Comparison of ENCODE assay signal across 32 cellular contexts in genomic region chr15:80277147-80277546, GRCh38. TPM values are rescaled to one million over a fixed set of nuclear protein-coding genes. Genes with fewer than 3 reads are reported as not detected.
DNase-seq lines count a peak whose midpoint lies in the region; ATAC-seq, FAIRE-seq and TF ChIP-seq lines count a peak whose summit lies in the region.
"Had no signal": no experiment of that assay in that cellular context is flagged by ENCODE, and none has a peak within 500 bp of the region (broad histone marks: within the 10 kb centered on the region; RNA-seq: fewer than 3 reads in every experiment).

No MANE protein-coding gene starts in this region.

- H4K91ac ChIP-seq in H1 (replicated peaks; ENCODE audit: insufficient read length, low read length) = no peak overlapping the region

- no peak overlapping the region for H2BK120ac ChIP-seq in H1 (replicated peaks; ENCODE audit: low read depth, low read length)

- intact Hi-C loops in Panc1 (cut with micrococcal nuclease; ENCODE audit: unreplicated experiment) (no loop called here), aorta (cut with DNase I) (no loop called here)

- H3K27me3 ChIP-seq in Panc1 (ENCODE audit: control insufficient read depth, insufficient read depth, low read length) (0 out of 2 replicates have a peak, but pooled peaks cover 2% of the 10 kb centered on the region), H1 (replicated peaks in 1 of 4; ENCODE audit: control insufficient read depth in 3 of 4, extremely low read depth in 1 of 4, insufficient read depth in 3 of 4, low read length in 3 of 4) (no peaks in the 10 kb centered on the region), aorta (ENCODE audit: control insufficient read depth in 1 of 2, insufficient read depth in 2 of 2, low read length in 1 of 2) (no peaks in the 10 kb centered on the region)
- H3K27me3 ChIP-seq: BE2C, BLaER1 had no signal

- peak overlapping the region; percentile 22; the same call in 1 of the 2 replicates for H2BK12ac ChIP-seq in H1 (ENCODE audit: low read depth, low read length)

- no peak for TF ChIP-seq EP300 in H1 (IDR thresholded peaks at IDR 0.05; ENCODE audit: borderline replicate concordance in 1 of 2, low read depth in 2 of 2, low read length in 2 of 2)

- no peak overlapping the region for H3K23ac ChIP-seq in H1 (ENCODE audit: insufficient read length)

- H3K36me3 ChIP-seq in Panc1 (ENCODE audit: control insufficient read depth, insufficient read depth, low read length) = no peaks in the 10 kb centered on the region
- no peaks in the 10 kb centered on the region for H3K36me3 ChIP-seq in H1 (ENCODE audit: control insufficient read depth in 2 of 4, insufficient read depth in 4 of 4, low read length in 3 of 4)
- H3K36me3 ChIP-seq in aorta (ENCODE audit: control insufficient read depth in 1 of 2, insufficient read depth in 2 of 2, low read length in 1 of 2) = no peaks in the 10 kb centered on the region
- H3K36me3 ChIP-seq: BE2C, BLaER1 had no signal

- no peaks in the 10 kb centered on the region for H3K4me1 Mint-ChIP-seq in osteocyte (ENCODE audit: unreplicated experiment)
- H3K4me1 Mint-ChIP-seq: CD14-positive monocyte; CD4-positive, alpha-beta memory T cell; CD4-positive, CD25-positive, alpha-beta regulatory T cell; CD8-positive, alpha-beta memory T cell had no signal

- 70% methylated on average over 6 of the region's 6 CpGs; no CpG with 5 or more reads in 1 of the 2 experiments for WGBS in H1 (ENCODE audit: extremely low coverage in 1 of 2, insufficient coverage in 1 of 2, insufficient read length in 1 of 2, insufficient replicate concordance in 2 of 2, low coverage in 1 of 2, low lambda C conversion rate in 2 of 2, missing lambda C conversion rate in 1 of 2), 2 experiments
- 81 to 87% methylated on average over 6 of the region's 6 CpGs for WGBS in aorta, 2 donors

- CTCF ChIA-PET in Panc1 (lab: Charles Lee) (no interaction called here), H1 (lab: Charles Lee; ENCODE audit: partially characterized antibody) (interaction anchor here (1.4 to 1.6 kb wide), 2 partner anchors 32 to 88 kb away, joined by 3 to 4 read pairs; no protein-coding TSS in a partner anchor)

- no peak overlapping the region for H3K56ac ChIP-seq in H1 (replicated peaks; ENCODE audit: insufficient read length, low read depth, low read length)

- TF ChIP-seq CTCF in Panc1 (IDR thresholded peaks at IDR 0.05) = no peak
- no peak for TF ChIP-seq CTCF in H1 (IDR thresholded peaks at IDR 0.05; ENCODE audit: control extremely low read depth in 1 of 3, insufficient read depth in 1 of 3, low read depth in 1 of 3, low read length in 3 of 3)
- TF ChIP-seq CTCF in osteocyte (IDR thresholded peaks at IDR 0.05) = no peak

- H3K9me3 ChIP-seq in Panc1 (ENCODE audit: control insufficient read depth, insufficient read depth, low read depth, low read length) (no peaks in the 10 kb centered on the region), H1 (ENCODE audit: insufficient read depth in 2 of 2, low read depth in 1 of 2, low read length in 1 of 2) (no peaks in the 10 kb centered on the region), aorta (ENCODE audit: control insufficient read depth, low read length) (no peaks in the 10 kb centered on the region)
- H3K9me3 ChIP-seq: BE2C, BLaER1 had no signal

- no peak overlapping the region for H2BK20ac ChIP-seq in H1 (ENCODE audit: low read length)

- H3K27ac ChIP-seq in Panc1 (ENCODE audit: low read length) (no peak overlapping the region), H1 (ENCODE audit: low read depth, low read length) (no peak overlapping the region), aorta (ENCODE audit: low read depth in 1 of 2, low read length in 2 of 2) (no peak overlapping the region)
- H3K27ac ChIP-seq: BLaER1 had no signal

- no peak for TF ChIP-seq RAD21 in H1 (IDR thresholded peaks at IDR 0.05 in 1 of 2, conservative IDR thresholded peaks at IDR 0.05 in 1 of 2; ENCODE audit: low read depth in 2 of 2, low read length in 2 of 2)

- in situ Hi-C loops in Panc1 (cut with HindIII; ENCODE audit: low pct_unique_long_range_greater_than_20kb, low sequenced_read_pairs) = no loop called here

- no peak overlapping the region for H3K14ac ChIP-seq in H1 (ENCODE audit: insufficient read length)

- peak; percentile 42; the same call in 1 of the 2 replicates for ATAC-seq in Panc1
- peak; percentile 29 for ATAC-seq in aorta (ENCODE audit: low FRiP score)
- ATAC-seq in GM21381 (IDR thresholded peaks at IDR 0.05; ENCODE audit: unreplicated experiment) = no peak
- ATAC-seq: GM12878 had no signal

- H3K4me3 Mint-ChIP-seq in osteocyte (ENCODE audit: unreplicated experiment) = no peak overlapping the region
- H3K4me3 Mint-ChIP-seq: CD14-positive monocyte; CD4-positive, alpha-beta memory T cell; CD4-positive, CD25-positive, alpha-beta regulatory T cell; CD8-positive, alpha-beta memory T cell had no signal

- H3K27me3 Mint-ChIP-seq in osteocyte (ENCODE audit: unreplicated experiment) = peaks cover 17% of the 10 kb centered on the region
- H3K27me3 Mint-ChIP-seq: CD4-positive, CD25-positive, alpha-beta regulatory T cell had no signal

- no TSS peak for BruUV-seq in Panc1 (replicated peaks; lab: Mats Ljungman, UMichigan)

- H4K8ac ChIP-seq in H1 (ENCODE audit: extremely low read depth, insufficient read depth, low read length) = no peak overlapping the region

- no peak overlapping the region for H3K9ac ChIP-seq in H1 (replicated peaks in 1 of 4; ENCODE audit: extremely low read depth in 1 of 4, low read depth in 3 of 4, low read length in 3 of 4)
- H3K9ac ChIP-seq: BLaER1 had no signal

- no peak overlapping the region for H3K4me2 ChIP-seq in H1 (ENCODE audit: insufficient read depth in 1 of 2, low read depth in 2 of 2, low read length in 2 of 2)
- H3K4me2 ChIP-seq: BLaER1 had no signal

- H3K23me2 ChIP-seq in H1 (ENCODE audit: low read depth, low read length) = no peaks in the 10 kb centered on the region

- H3K4me1 ChIP-seq in Panc1 (ENCODE audit: control insufficient read depth, insufficient read depth, low read length) = no peaks in the 10 kb centered on the region
- no peaks in the 10 kb centered on the region for H3K4me1 ChIP-seq in H1 (replicated peaks in 1 of 4; ENCODE audit: control insufficient read depth in 3 of 4, insufficient read depth in 4 of 4, low read length in 3 of 4)
- no peaks in the 10 kb centered on the region for H3K4me1 ChIP-seq in aorta (ENCODE audit: control insufficient read depth in 1 of 2, insufficient read depth in 2 of 2, low read length in 2 of 2)
- H3K4me1 ChIP-seq: BE2C had no signal

- no peak overlapping the region for H2AFZ ChIP-seq in H1 (ENCODE audit: low read length)

- H3K18ac ChIP-seq in H1 (ENCODE audit: extremely low read depth, low read length) = no peak overlapping the region

- no peak overlapping the region for H2AK5ac ChIP-seq in H1 (ENCODE audit: low read depth, low read length)

- H3K4me3 ChIP-seq in Panc1 (ENCODE audit: low read depth in 2 of 2, low read length in 2 of 2) (no peak overlapping the region), H1 (ENCODE audit: extremely low read depth in 1 of 4, insufficient read depth in 2 of 4, low read depth in 3 of 4, low read length in 4 of 4) (no peak overlapping the region), aorta (ENCODE audit: low read length in 2 of 2) (no peak overlapping the region)
- H3K4me3 ChIP-seq: BLaER1, GM12878 had no signal

- H3K36me3 Mint-ChIP-seq in osteocyte (ENCODE audit: unreplicated experiment) = no peaks in the 10 kb centered on the region
- H3K36me3 Mint-ChIP-seq: CD14-positive monocyte; CD4-positive, alpha-beta memory T cell; CD4-positive, CD25-positive, alpha-beta regulatory T cell; CD8-positive, alpha-beta memory T cell had no signal

- H3K4ac ChIP-seq in H1 (replicated peaks; ENCODE audit: insufficient read length, low read depth, low read length) = no peak overlapping the region

- H3K9me3 Mint-ChIP-seq in osteocyte (ENCODE audit: unreplicated experiment) = no peaks in the 10 kb centered on the region

- no peaks in the 10 kb centered on the region for H4K20me1 ChIP-seq in H1 (replicated peaks in 1 of 2; ENCODE audit: control insufficient read depth in 1 of 2, insufficient read depth in 2 of 2, low read length in 2 of 2)
- H4K20me1 ChIP-seq: BLaER1 had no signal

- H3K27ac Mint-ChIP-seq in osteocyte (ENCODE audit: unreplicated experiment) = no peak overlapping the region
- H3K27ac Mint-ChIP-seq: CD4-positive, alpha-beta memory T cell; CD4-positive, CD25-positive, alpha-beta regulatory T cell had no signal

- H2BK5ac ChIP-seq in H1 (ENCODE audit: low read depth, low read length) = no peak overlapping the region

- no peaks in the 10 kb centered on the region for H3K79me2 ChIP-seq in H1 (ENCODE audit: control insufficient read depth in 1 of 2, insufficient read depth in 2 of 2, low read length in 2 of 2)

- TF ChIP-seq POLR2A in H1 (IDR thresholded peaks at IDR 0.05; ENCODE audit: control extremely low read depth in 1 of 2, low read depth in 2 of 2, low read length in 2 of 2) = no peak

- DNase-seq in Panc1 (ENCODE audit: low read depth, low spot score) (no peak), H1 (ENCODE audit: low read depth in 1 of 2, low spot score in 2 of 2) (no peak), osteocyte (ENCODE audit: extremely low spot score, unreplicated experiment) (peak; percentile 63), aorta (no peak), NCI-H526 (lab: John Stamatoyannopoulos, UW) (no peak), HK-2 (ENCODE audit: unreplicated experiment) (no peak)
- DNase-seq: 8988T; ACHN; BE2C; C1 segment of cervical spinal cord; CD4-positive, alpha-beta memory T cell; CD4-positive, CD25-positive, alpha-beta regulatory T cell; CD8-positive, alpha-beta memory T cell; COR-L47; DMS 273 treated with DMSO at 0.1 percent for 48 hours; DMS153; DMS53; DMS79; DND-41; EL; GDM1 had no signal

- H3K79me1 ChIP-seq in H1 (ENCODE audit: low read depth, low read length) = no peaks in the 10 kb centered on the region

- no peak overlapping the region for H4K5ac ChIP-seq in H1 (ENCODE audit: insufficient read length, low read depth, low read length)

- H2BK15ac ChIP-seq in H1 (ENCODE audit: low read length) = no peak overlapping the region

- POLR2A ChIA-PET in Panc1 (lab: Charles Lee) (no interaction called here), H1 (lab: Charles Lee; ENCODE audit: partially characterized antibody) (no interaction called here)

- no peak for FAIRE-seq in H1 (lab: Jason Lieb, UNC)
- FAIRE-seq: A204.1, GM12878, GM12892, GM18507 had no signal

RNA-seq across cellular contexts. Expression of gene CTXND1, which starts 25.1 kb away (rescaled TPM):
- total RNA-seq in Panc1 (2021; ENCODE audit: unreplicated experiment) = not detected
- polyA plus RNA-seq in Panc1 (2012; ENCODE audit: insufficient read length) = not detected
- total RNA-seq in H1 (2021; fragmentation: NEBNext Ultra II Directional; extraction: Animal tissue kit (Norgen Biotek cat#: 25700)) = not detected in 2 replicates
- 0.03 TPM in 2 replicates for polyA plus RNA-seq in H1 (2011; rRNA removed)
- 0.03 TPM for polyA plus RNA-seq in H1 (2011; cell fraction: cytosol; rRNA removed)
- not detected for polyA plus RNA-seq in H1 (2011; cell fraction: nucleus; rRNA removed)
- 0.04 to 0.06 TPM (median 0.05 TPM) in 4 replicates for polyA plus RNA-seq in H1 (2012, experiment 1 of 2)
- polyA plus RNA-seq in H1 (2012, experiment 2 of 2) = not detected
- polyA plus RNA-seq in H1 (2013, experiment 1 of 2) = 0.02 TPM
- under 0.01 TPM for polyA plus RNA-seq in H1 (2013, experiment 2 of 2)
- polyA minus RNA-seq in H1 (2011; rRNA and poly(A)+ RNA removed) = not detected in 2 replicates
- polyA minus RNA-seq in H1 (2011; cell fraction: cytosol; rRNA and poly(A)+ RNA removed) = not detected
- polyA minus RNA-seq in H1 (2011; cell fraction: nucleus; rRNA and poly(A)+ RNA removed) = not detected
- total RNA-seq in osteocyte = 0.18 and 0.24 TPM in 2 replicates
- under 1 TPM in 1 of 2 donors, not detected in 1; 0.21 TPM for total RNA-seq in aorta
- under 1 TPM in 1 of 2 donors, not detected in 1; 0.05 TPM for polyA plus RNA-seq in aorta
- total RNA-seq: A673; CD4-positive, alpha-beta memory T cell; CD4-positive, CD25-positive, alpha-beta regulatory T cell; CD8-positive, alpha-beta memory T cell; Daoy; G401; GM12878 had no signal
- polyA plus RNA-seq: AG04450; CD14-positive monocyte; CD4-positive, alpha-beta memory T cell; CD4-positive, CD25-positive, alpha-beta regulatory T cell; CD8-positive, alpha-beta memory T cell had no signal
